Comparison of ENCODE assay signal across 23 cellular contexts in the genomic region with DNA sequence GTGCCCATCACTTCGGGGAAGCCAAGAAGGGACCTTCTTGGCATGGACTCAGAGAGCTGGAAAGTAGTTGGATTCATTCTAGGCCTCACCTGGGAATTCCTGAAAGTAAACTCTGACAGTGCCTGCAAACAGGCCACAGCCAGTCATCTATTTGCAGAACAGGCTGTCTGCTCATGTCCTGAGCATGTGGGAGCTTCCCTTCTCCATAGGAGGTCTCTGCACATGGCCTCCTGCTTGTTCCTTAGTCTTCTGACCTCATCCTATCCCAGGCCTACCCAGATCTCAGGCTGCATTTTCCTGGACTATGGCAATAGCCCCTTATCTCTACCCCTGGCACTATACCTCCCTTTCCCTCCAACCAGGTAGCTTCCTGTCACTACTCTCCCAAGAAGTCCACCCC.
"Had no signal": no experiment of that assay in that cellular context is flagged by ENCODE, and none has a peak within 500 bp of the region (broad histone marks: within the 10 kb centered on the region; RNA-seq: fewer than 3 reads in every experiment).

No MANE protein-coding gene starts in this region.

- H3K4me1 Mint-ChIP-seq: immature natural killer cell; stimulated activated naive CD8-positive, alpha-beta T cell treated with anti-CD3 and anti-CD28 coated beads, Interleukin-15, amount 100 ng/mL, for 72 hours had no signal

- DNase-seq: effector memory CD8-positive, alpha-beta T cell; esophagus squamous epithelium; foreskin fibroblast; immature natural killer cell; kidney; left cardiac atrium; left ventricle myocardium superior; mesenchymal stem cell; naive B cell; occipital lobe; pancreas; spleen; stimulated activated CD4-positive, alpha-beta T cell treated with anti-CD3 and anti-CD28 coated beads, Interleukin-2, amount 100 ng/mL, for 24 hours; stimulated activated CD4-positive, alpha-beta T cell treated with anti-CD3 and anti-CD28 coated beads, Interleukin-4, amount 100 ng/mL, for 4 hours; stimulated activated naive B cell treated with anti-CD40 and anti-IgM and Interleukin-4, amounts not matched to agents 10 μg/mL and 1 μg/mL and 100 μg/mL, for 72 hours; stimulated activated naive CD8-positive, alpha-beta T cell treated with anti-CD3 and anti-CD28 coated beads, Interleukin-15, amount 100 ng/mL, for 72 hours; testis had no signal

- H3K4me3 ChIP-seq: esophagus squamous epithelium, gastroesophageal sphincter, lung, pancreas, right lobe of liver, spleen, testis, tibial nerve had no signal

- FAIRE-seq: kidney, pancreas had no signal

- H3K36me3 ChIP-seq: esophagus squamous epithelium, gastroesophageal sphincter, pancreas, right lobe of liver, spleen, tibial nerve had no signal

- H3K36me3 Mint-ChIP-seq: immature natural killer cell; naive B cell; stimulated activated naive B cell treated with anti-CD40 and anti-IgM and Interleukin-4, amounts not matched to agents 10 μg/mL and 1 μg/mL and 100 μg/mL, for 72 hours had no signal

- H3K27ac Mint-ChIP-seq: effector memory CD8-positive, alpha-beta T cell; immature natural killer cell; nephron; progenitor cell of endocrine pancreas; stimulated activated naive B cell treated with anti-CD40 and anti-IgM and Interleukin-4, amounts not matched to agents 10 μg/mL and 1 μg/mL and 100 μg/mL, for 72 hours; stimulated activated naive CD8-positive, alpha-beta T cell treated with anti-CD3 and anti-CD28 coated beads, Interleukin-15, amount 100 ng/mL, for 72 hours had no signal

- H3K9me3 Mint-ChIP-seq: effector memory CD8-positive, alpha-beta T cell; naive B cell; nephron; stimulated activated naive B cell treated with anti-CD40 and anti-IgM and Interleukin-4, amounts not matched to agents 10 μg/mL and 1 μg/mL and 100 μg/mL, for 72 hours; stimulated activated naive CD8-positive, alpha-beta T cell treated with anti-CD3 and anti-CD28 coated beads, Interleukin-15, amount 100 ng/mL, for 72 hours had no signal

- H3K4me3 Mint-ChIP-seq: effector memory CD8-positive, alpha-beta T cell; immature natural killer cell; nephron; stimulated activated naive B cell treated with anti-CD40 and anti-IgM and Interleukin-4, amounts not matched to agents 10 μg/mL and 1 μg/mL and 100 μg/mL, for 72 hours; stimulated activated naive CD8-positive, alpha-beta T cell treated with anti-CD3 and anti-CD28 coated beads, Interleukin-15, amount 100 ng/mL, for 72 hours had no signal

- H3K27me3 ChIP-seq: pancreas, right lobe of liver, testis, tibial nerve had no signal
